ENCODE assay signal across 1 cellular context in genomic region chr17:79983456-79983855, GRCh38.
TF ChIP-seq lines count a peak whose summit lies in the region.

No MANE protein-coding gene starts in this region.

TF ChIP-seq in WTC11, 78 proteins besides CTCF, POLR2A, EP300 and RAD21 (continued from another document):
- no peak for TF ChIP-seq CREM (CRISPR knock-in tag; IDR thresholded peaks at IDR 0.05)
- TF ChIP-seq TEAD4 (CRISPR knock-in tag; IDR thresholded peaks at IDR 0.05), result no peak
- no peak for TF ChIP-seq ZNF425 (CRISPR knock-in tag; conservative IDR thresholded peaks at IDR 0.05)
- TF ChIP-seq RELA (CRISPR knock-in tag; IDR thresholded peaks at IDR 0.05; ENCODE audit: borderline replicate concordance), result no peak
- no peak for TF ChIP-seq GRHL2 (CRISPR knock-in tag; IDR thresholded peaks at IDR 0.05; ENCODE audit: insufficient replicate concordance, severe bottlenecking)
- TF ChIP-seq ZNF512 (CRISPR knock-in tag; IDR thresholded peaks at IDR 0.05; ENCODE audit: borderline replicate concordance), result no peak
